ENCODE assay signal across 1 cellular context in genomic region chr5:178502401-178503100, GRCh38.
TF ChIP-seq lines count a peak whose summit lies in the region.

No MANE protein-coding gene starts in this region.

TF ChIP-seq in H1, 55 proteins besides CTCF, POLR2A, EP300 and RAD21 (continued from another document):
- TF ChIP-seq EGR1 (IDR thresholded peaks at IDR 0.05; ENCODE audit: borderline replicate concordance, low read depth, low read length) (no peak), SRF (IDR thresholded peaks at IDR 0.05; ENCODE audit: low read depth, low read length) (no peak), SIX5 (IDR thresholded peaks at IDR 0.05; ENCODE audit: low read depth, low read length) (no peak), SUZ12 (IDR thresholded peaks at IDR 0.05; ENCODE audit: low read length) (no peak), SP1 (IDR thresholded peaks at IDR 0.05; ENCODE audit: low read depth, low read length) (no peak)
- TF ChIP-seq, protein P1, sequence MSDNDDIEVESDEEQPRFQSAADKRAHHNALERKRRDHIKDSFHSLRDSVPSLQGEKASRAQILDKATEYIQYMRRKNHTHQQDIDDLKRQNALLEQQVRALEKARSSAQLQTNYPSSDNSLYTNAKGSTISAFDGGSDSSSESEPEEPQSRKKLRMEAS (IDR thresholded peaks at IDR 0.05): no peak
